In genomic region chr13:32857689-32858088, GRCh38 we compare ENCODE assay signal across 21 cellular contexts.
"Had no signal": no experiment of that assay in that cellular context is flagged by ENCODE, and none has a peak within 500 bp of the region (broad histone marks: within the 10 kb centered on the region; RNA-seq: fewer than 3 reads in every experiment).

No MANE protein-coding gene starts in this region.

- H3K27me3 Mint-ChIP-seq: central memory CD8-positive, alpha-beta T cell had no signal

- H3K9me3 Mint-ChIP-seq: central memory CD8-positive, alpha-beta T cell; effector memory CD8-positive, alpha-beta T cell; immature natural killer cell; mesothelial cell of epicardium had no signal

- H3K27me3 ChIP-seq: dorsolateral prefrontal cortex, esophagus muscularis mucosa, gastroesophageal sphincter, heart left ventricle, hepatocyte, left lung had no signal

- H3K4me3 ChIP-seq: coronary artery, dorsolateral prefrontal cortex, esophagus muscularis mucosa, gastroesophageal sphincter, heart left ventricle, hepatocyte, left lung, lower lobe of right lung, mucosa of descending colon had no signal

- H3K36me3 ChIP-seq: esophagus muscularis mucosa, gastroesophageal sphincter, heart left ventricle, left lung, lower lobe of right lung had no signal

- H3K27ac ChIP-seq: coronary artery, dorsolateral prefrontal cortex, esophagus muscularis mucosa, foreskin keratinocyte, gastroesophageal sphincter, heart left ventricle, hepatocyte, left lung, lower lobe of right lung had no signal

- H3K4me1 Mint-ChIP-seq: central memory CD8-positive, alpha-beta T cell; immature natural killer cell; mesothelial cell of epicardium had no signal

- ATAC-seq: effector memory CD8-positive, alpha-beta T cell; foreskin keratinocyte; gastroesophageal sphincter; heart left ventricle; left cardiac atrium; left lung; left ventricle myocardium superior; mucosa of descending colon had no signal

- H3K4me3 Mint-ChIP-seq: central memory CD8-positive, alpha-beta T cell; effector memory CD8-positive, alpha-beta T cell; immature natural killer cell; mesothelial cell of epicardium had no signal

- H3K27ac Mint-ChIP-seq: effector memory CD8-positive, alpha-beta T cell; immature natural killer cell; mesothelial cell of epicardium had no signal

- DNase-seq: cerebellar nuclear complex; dermis blood vessel endothelial cell; dorsolateral prefrontal cortex; effector CD8-positive, alpha-beta T cell; effector memory CD8-positive, alpha-beta T cell; foreskin keratinocyte; heart left ventricle; hypothalamus; immature natural killer cell; left cardiac atrium; left lung; left ventricle myocardium superior; lower lobe of right lung; mesenchymal stem cell; mucosa of descending colon had no signal

- H3K4me1 ChIP-seq: esophagus muscularis mucosa, foreskin keratinocyte, gastroesophageal sphincter, heart left ventricle, left lung, lower lobe of right lung had no signal

- H3K36me3 Mint-ChIP-seq: immature natural killer cell, mesothelial cell of epicardium had no signal
